ENCODE assay signal across 8 cellular contexts in genomic region chr5:142548739-142549275, GRCh38.
DNase-seq lines count a peak whose midpoint lies in the region; ATAC-seq, FAIRE-seq and TF ChIP-seq lines count a peak whose summit lies in the region.

No MANE protein-coding gene starts in this region.

- H3K27me3 ChIP-seq in RWPE2 (ENCODE audit: insufficient read depth, poor library complexity, severe bottlenecking) = no peaks in the 10 kb centered on the region
- no peaks in the 10 kb centered on the region for H3K27me3 ChIP-seq in body of pancreas
- peaks cover 0 to 4% of the 10 kb centered on the region in 2 donors for H3K27me3 ChIP-seq in small intestine (ENCODE audit: control insufficient read depth in 2 of 2, insufficient read depth in 2 of 2, low read length in 2 of 2)

- H3K4me3 ChIP-seq in RWPE2 (ENCODE audit: severe bottlenecking) = no peak overlapping the region
- no peak overlapping the region for H3K4me3 ChIP-seq in body of pancreas
- H3K4me3 ChIP-seq in small intestine (ENCODE audit: low read depth in 1 of 2, low read length in 2 of 2) = no peak overlapping the region

- no peak for TF ChIP-seq POLR2A in body of pancreas (IDR thresholded peaks at IDR 0.05)

- WGBS in body of pancreas, 2 donors = 9 to 15% methylated on average over 5 of the region's 5 CpGs
- 14 to 22% (median 19%) methylated on average over 5 of the region's 5 CpGs for WGBS in small intestine, 3 donors

- H3K36me3 ChIP-seq in RWPE2 (ENCODE audit: low read depth) (no peaks in the 10 kb centered on the region), body of pancreas (replicated peaks in 1 of 2; ENCODE audit: insufficient read depth in 1 of 2, low read depth in 2 of 2) (no peaks in the 10 kb centered on the region), small intestine (ENCODE audit: control insufficient read depth in 2 of 2, insufficient read depth in 2 of 2, low read length in 2 of 2) (no peaks in the 10 kb centered on the region)

- intact Hi-C loops in body of pancreas (cut with DNase I) = no loop called here

- TF ChIP-seq CTCF in RWPE2 (IDR thresholded peaks at IDR 0.05; ENCODE audit: poor library complexity, severe bottlenecking) = peak; percentile 99
- TF ChIP-seq CTCF in body of pancreas (IDR thresholded peaks at IDR 0.05) = peak; percentile 29 to 62 (median 58)

- peak; percentile 92 for ATAC-seq in RWPE2 (ENCODE audit: low read depth)
- peak; percentile 79 for ATAC-seq in body of pancreas
- no peak for ATAC-seq in GM21390 (IDR thresholded peaks at IDR 0.05; ENCODE audit: unreplicated experiment)

- no peak for FAIRE-seq in small intestine (lab: Jason Lieb, UNC)

- H3K4me1 ChIP-seq in RWPE2 (ENCODE audit: insufficient read depth, poor library complexity, severe bottlenecking) (peaks cover 19% of the 10 kb centered on the region), body of pancreas (no peaks in the 10 kb centered on the region), small intestine (ENCODE audit: control insufficient read depth in 2 of 2, insufficient read depth in 1 of 2, low read depth in 1 of 2, low read length in 1 of 2) (no peaks in the 10 kb centered on the region)

- peak; percentile 5 to 41 (median 9) for DNase-seq in stimulated activated CD4-positive, alpha-beta T cell treated with anti-CD3 and anti-CD28 coated beads, Interleukin-12 subunit alpha, Interleukin-12 subunit beta, amount 100 ng/mL, for 48 hours (ENCODE audit: low read depth in 2 of 3, low spot score in 1 of 3)
- no peak for DNase-seq in stimulated activated CD4-positive, alpha-beta T cell treated with anti-CD3 and anti-CD28 coated beads, Interleukin-12 subunit alpha, Interleukin-12 subunit beta, amount 100 ng/mL, for 4 hours
- DNase-seq in NAMALWA (ENCODE audit: low spot score) = peak; percentile 45
- DNase-seq in RWPE2 (ENCODE audit: low spot score) = no peak
- DNase-seq in body of pancreas = peak; percentile 18 to 68 (median 48)
- DNase-seq in iPS DF 19.7 (ENCODE audit: low read depth, low spot score) = peak; percentile 93
- peak; percentile 88 for DNase-seq in small intestine

- H3K9me3 ChIP-seq in RWPE2 (ENCODE audit: severe bottlenecking) = no peaks in the 10 kb centered on the region
- no peaks in the 10 kb centered on the region for H3K9me3 ChIP-seq in body of pancreas
- H3K9me3 ChIP-seq in small intestine (ENCODE audit: control insufficient read depth, low read depth) = no peaks in the 10 kb centered on the region

- no peak overlapping the region for H3K27ac ChIP-seq in RWPE2 (ENCODE audit: poor library complexity, severe bottlenecking)
- no peak overlapping the region for H3K27ac ChIP-seq in body of pancreas
- H3K27ac ChIP-seq in small intestine (ENCODE audit: low read depth in 1 of 2, low read length in 1 of 2) = no peak overlapping the region

Comparison
In these comparisons a context has a peak if more than half of its experiments do, and no peak if none do; other contexts are left out.
1. DNase-seq: peak in stimulated activated CD4-positive, alpha-beta T cell treated with anti-CD3 and anti-CD28 coated beads, Interleukin-12 subunit alpha, Interleukin-12 subunit beta, amount 100 ng/mL, for 48 hours (3 of 3), NAMALWA (single experiment), body of pancreas (4 of 4), iPS DF 19.7 (single experiment) and small intestine (single experiment); none in stimulated activated CD4-positive, alpha-beta T cell treated with anti-CD3 and anti-CD28 coated beads, Interleukin-12 subunit alpha, Interleukin-12 subunit beta, amount 100 ng/mL, for 4 hours (single experiment) and RWPE2 (single experiment).